In genomic region chr1:177969825-177970371, GRCh38 we compare ENCODE assay signal across 1 cellular context.
TF ChIP-seq lines count a peak whose summit lies in the region.

TSS of gene SEC16B (minus strand) at chr1:177970058. CDS start at chr1:177967981, 2,077 bp downstream.

TF ChIP-seq in HepG2, 621 proteins besides CTCF, POLR2A, EP300 and RAD21 (continued from another document and continues in another):
- peak; percentile 63; the same call in 1 of the 2 replicates for TF ChIP-seq ZNF430 (CRISPR knock-in tag; IDR thresholded peaks at IDR 0.05)
- TF ChIP-seq PAX8 (CRISPR knock-in tag; IDR thresholded peaks at IDR 0.05; ENCODE audit: borderline replicate concordance), result no peak
- TF ChIP-seq ZNF564 (CRISPR knock-in tag; IDR thresholded peaks at IDR 0.05), result 0 out of 2 replicates have a peak, but pooled peaks have one; percentile 69
- TF ChIP-seq ZBTB26 (CRISPR knock-in tag; IDR thresholded peaks at IDR 0.05; ENCODE audit: borderline replicate concordance), result no peak
- 0 out of 2 replicates have a peak, but pooled peaks have one; percentile 50 for TF ChIP-seq KAT7 (CRISPR knock-in tag; IDR thresholded peaks at IDR 0.05; ENCODE audit: borderline replicate concordance)
- TF ChIP-seq PATZ1 (CRISPR knock-in tag; IDR thresholded peaks at IDR 0.05), result peak; percentile 35; the same call in 1 of the 2 replicates
- no peak for TF ChIP-seq ZC3H13 (CRISPR knock-in tag; IDR thresholded peaks at IDR 0.05)
- TF ChIP-seq, protein P1, sequence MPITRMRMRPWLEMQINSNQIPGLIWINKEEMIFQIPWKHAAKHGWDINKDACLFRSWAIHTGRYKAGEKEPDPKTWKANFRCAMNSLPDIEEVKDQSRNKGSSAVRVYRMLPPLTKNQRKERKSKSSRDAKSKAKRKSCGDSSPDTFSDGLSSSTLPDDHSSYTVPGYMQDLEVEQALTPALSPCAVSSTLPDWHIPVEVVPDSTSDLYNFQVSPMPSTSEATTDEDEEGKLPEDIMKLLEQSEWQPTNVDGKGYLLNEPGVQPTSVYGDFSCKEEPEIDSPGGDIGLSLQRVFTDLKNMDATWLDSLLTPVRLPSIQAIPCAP (CRISPR knock-in tag; IDR thresholded peaks at IDR 0.05; ENCODE audit: low read depth), result no peak
- TF ChIP-seq SOX6 (IDR thresholded peaks at IDR 0.05), result no peak
- TF ChIP-seq SOX6 (CRISPR knock-in tag; IDR thresholded peaks at IDR 0.05), result peak; percentile 56
- peak; percentile 54; the same call in 1 of the 2 replicates for TF ChIP-seq ELF3 (CRISPR knock-in tag; IDR thresholded peaks at IDR 0.05)
- peak; percentile 81 for TF ChIP-seq SALL1 (CRISPR knock-in tag; IDR thresholded peaks at IDR 0.05)
- TF ChIP-seq MEIS2 (CRISPR knock-in tag; IDR thresholded peaks at IDR 0.05), result peak; percentile 40; the same call in 1 of the 2 replicates
- peak; percentile 58 for TF ChIP-seq MAFF (IDR thresholded peaks at IDR 0.05; ENCODE audit: low read depth, low read length)
- TF ChIP-seq, protein P2, sequence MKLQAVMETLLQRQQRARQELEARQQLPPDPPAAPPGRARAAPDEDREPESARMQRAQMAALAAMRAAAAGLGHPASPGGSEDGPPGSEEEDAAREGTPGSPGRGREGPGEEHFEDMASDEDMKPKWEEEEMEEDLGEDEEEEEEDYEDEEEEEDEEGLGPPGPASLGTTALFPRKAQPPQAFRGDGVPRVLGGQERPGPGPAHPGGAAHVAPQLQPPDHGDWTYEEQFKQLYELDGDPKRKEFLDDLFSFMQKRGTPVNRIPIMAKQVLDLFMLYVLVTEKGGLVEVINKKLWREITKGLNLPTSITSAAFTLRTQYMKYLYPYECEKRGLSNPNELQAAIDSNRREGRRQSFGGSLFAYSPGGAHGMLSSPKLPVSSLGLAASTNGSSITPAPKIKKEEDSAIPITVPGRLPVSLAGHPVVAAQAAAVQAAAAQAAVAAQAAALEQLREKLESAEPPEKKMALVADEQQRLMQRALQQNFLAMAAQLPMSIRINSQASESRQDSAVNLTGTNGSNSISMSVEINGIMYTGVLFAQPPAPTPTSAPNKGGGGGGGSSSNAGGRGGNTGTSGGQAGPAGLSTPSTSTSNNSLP (IDR thresholded peaks at IDR 0.05; ENCODE audit: low read depth, low read length), result 0 out of 2 replicates have a peak, but pooled peaks have one; percentile 10
- peak in 1 of 2 experiments; percentile 51; a peak in 2 of 4 replicates for TF ChIP-seq MAFK (conservative IDR thresholded peaks at IDR 0.05 in 1 of 2, IDR thresholded peaks at IDR 0.05 in 1 of 2; ENCODE audit: low read length in 2 of 2)
- TF ChIP-seq ZNF556 (CRISPR knock-in tag; IDR thresholded peaks at IDR 0.05; ENCODE audit: borderline replicate concordance), result 0 out of 2 replicates have a peak, but pooled peaks have one; percentile 28
- peak; percentile 86 for TF ChIP-seq ELF4 (CRISPR knock-in tag; IDR thresholded peaks at IDR 0.05; ENCODE audit: borderline replicate concordance)
- TF ChIP-seq PHF21A (CRISPR knock-in tag; IDR thresholded peaks at IDR 0.05), result peak; percentile 61; the same call in 1 of the 2 replicates
- no peak for TF ChIP-seq MIER3 (CRISPR knock-in tag; IDR thresholded peaks at IDR 0.05; ENCODE audit: borderline replicate concordance)
- TF ChIP-seq NCOR1 (IDR thresholded peaks at IDR 0.05; ENCODE audit: borderline replicate concordance, low read length), result peak; percentile 64
- no peak for TF ChIP-seq AGO1 (IDR thresholded peaks at IDR 0.05; ENCODE audit: low read depth, low read length, poor library complexity, severe bottlenecking)
- TF ChIP-seq ELF1 (CRISPR knock-in tag; IDR thresholded peaks at IDR 0.05), result peak; percentile 82
- 0 out of 2 replicates have a peak, but pooled peaks have one; percentile 32 for TF ChIP-seq GLI4 (CRISPR knock-in tag; IDR thresholded peaks at IDR 0.05; ENCODE audit: borderline replicate concordance)
- 0 out of 4 replicates have a peak, but pooled peaks of 1 of the 2 experiments have one; percentile 18 for TF ChIP-seq KLF16 (CRISPR knock-in tag; IDR thresholded peaks at IDR 0.05)
- peak; percentile 29; the same call in 1 of the 2 replicates for TF ChIP-seq MED1 (CRISPR knock-in tag; IDR thresholded peaks at IDR 0.05)
- TF ChIP-seq ARID4A (CRISPR knock-in tag; IDR thresholded peaks at IDR 0.05; ENCODE audit: borderline replicate concordance), result peak; percentile 64; the same call in 1 of the 2 replicates
- TF ChIP-seq MXI1 (IDR thresholded peaks at IDR 0.05; ENCODE audit: borderline replicate concordance, low read depth, low read length), result peak; percentile 48; the same call in 1 of the 3 replicates
- TF ChIP-seq, protein P3, sequence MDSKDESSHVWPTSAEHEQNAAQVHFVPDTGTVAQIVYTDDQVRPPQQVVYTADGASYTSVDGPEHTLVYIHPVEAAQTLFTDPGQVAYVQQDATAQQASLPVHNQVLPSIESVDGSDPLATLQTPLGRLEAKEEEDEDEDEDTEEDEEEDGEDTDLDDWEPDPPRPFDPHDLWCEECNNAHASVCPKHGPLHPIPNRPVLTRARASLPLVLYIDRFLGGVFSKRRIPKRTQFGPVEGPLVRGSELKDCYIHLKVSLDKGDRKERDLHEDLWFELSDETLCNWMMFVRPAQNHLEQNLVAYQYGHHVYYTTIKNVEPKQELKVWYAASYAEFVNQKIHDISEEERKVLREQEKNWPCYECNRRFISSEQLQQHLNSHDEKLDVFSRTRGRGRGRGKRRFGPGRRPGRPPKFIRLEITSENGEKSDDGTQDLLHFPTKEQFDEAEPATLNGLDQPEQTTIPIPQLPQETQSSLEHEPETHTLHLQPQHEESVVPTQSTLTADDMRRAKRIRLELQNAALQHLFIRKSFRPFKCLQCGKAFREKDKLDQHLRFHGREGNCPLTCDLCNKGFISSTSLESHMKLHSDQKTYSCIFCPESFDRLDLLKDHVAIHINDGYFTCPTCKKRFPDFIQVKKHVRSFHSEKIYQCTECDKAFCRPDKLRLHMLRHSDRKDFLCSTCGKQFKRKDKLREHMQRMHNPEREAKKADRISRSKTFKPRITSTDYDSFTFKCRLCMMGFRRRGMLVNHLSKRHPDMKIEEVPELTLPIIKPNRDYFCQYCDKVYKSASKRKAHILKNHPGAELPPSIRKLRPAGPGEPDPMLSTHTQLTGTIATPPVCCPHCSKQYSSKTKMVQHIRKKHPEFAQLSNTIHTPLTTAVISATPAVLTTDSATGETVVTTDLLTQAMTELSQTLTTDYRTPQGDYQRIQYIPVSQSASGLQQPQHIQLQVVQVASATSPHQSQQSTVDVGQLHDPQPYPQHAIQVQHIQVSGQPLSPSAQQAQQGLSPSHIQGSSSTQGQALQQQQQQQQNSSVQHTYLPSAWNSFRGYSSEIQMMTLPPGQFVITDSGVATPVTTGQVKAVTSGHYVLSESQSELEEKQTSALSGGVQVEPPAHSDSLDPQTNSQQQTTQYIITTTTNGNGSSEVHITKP (CRISPR knock-in tag; IDR thresholded peaks at IDR 0.05; ENCODE audit: low read depth), result peak; percentile 41; the same call in 1 of the 2 replicates
- TF ChIP-seq GATAD1 (CRISPR knock-in tag; IDR thresholded peaks at IDR 0.05), result no peak
- TF ChIP-seq EHMT2 (IDR thresholded peaks at IDR 0.05; ENCODE audit: borderline replicate concordance, low read depth, low read length), result no peak
- no peak for TF ChIP-seq RAD51 (IDR thresholded peaks at IDR 0.05; ENCODE audit: borderline replicate concordance)
- no peak for TF ChIP-seq ZNF333 (CRISPR knock-in tag; IDR thresholded peaks at IDR 0.05; ENCODE audit: borderline replicate concordance)
- TF ChIP-seq, protein P4, sequence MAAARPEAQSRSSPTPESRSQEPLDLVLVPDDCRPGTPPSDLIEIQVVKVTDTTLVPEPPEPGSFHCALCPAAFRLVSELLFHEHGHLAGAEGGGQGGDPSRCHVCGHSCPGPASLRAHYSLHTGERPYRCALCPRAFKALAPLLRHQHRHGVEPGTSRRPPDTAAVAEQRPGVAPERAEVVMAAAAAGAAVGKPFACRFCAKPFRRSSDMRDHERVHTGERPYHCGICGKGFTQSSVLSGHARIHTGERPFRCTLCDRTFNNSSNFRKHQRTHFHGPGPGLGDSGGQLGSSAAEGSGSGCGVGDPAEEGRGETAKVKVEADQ (CRISPR knock-in tag; IDR thresholded peaks at IDR 0.05; ENCODE audit: borderline replicate concordance), result 0 out of 2 replicates have a peak, but pooled peaks have one; percentile 48
- TF ChIP-seq TFAP4 (IDR thresholded peaks at IDR 0.05; ENCODE audit: borderline replicate concordance, low read depth), result no peak
- TF ChIP-seq SOX5 (CRISPR knock-in tag; IDR thresholded peaks at IDR 0.05; ENCODE audit: borderline replicate concordance), result peak; percentile 6; the same call in 1 of the 2 replicates
- 0 out of 2 replicates have a peak, but pooled peaks have one; percentile 30 for TF ChIP-seq ZSCAN31 (CRISPR knock-in tag; IDR thresholded peaks at IDR 0.05; ENCODE audit: low read depth)
- TF ChIP-seq HNF4A (CRISPR knock-in tag; IDR thresholded peaks at IDR 0.05), result peak; percentile 92
- TF ChIP-seq ZNF138 (CRISPR knock-in tag; IDR thresholded peaks at IDR 0.05; ENCODE audit: low read depth), result no peak
- 0 out of 2 replicates have a peak, but pooled peaks have one; percentile 8 for TF ChIP-seq ZNF678 (CRISPR knock-in tag; IDR thresholded peaks at IDR 0.05)
- no peak for TF ChIP-seq ZNF337 (CRISPR knock-in tag; IDR thresholded peaks at IDR 0.05; ENCODE audit: borderline replicate concordance, low read depth)
- no peak for TF ChIP-seq NFIB (CRISPR knock-in tag; IDR thresholded peaks at IDR 0.05; ENCODE audit: borderline replicate concordance)
- TF ChIP-seq PHF8 (CRISPR knock-in tag; IDR thresholded peaks at IDR 0.05), result peak; percentile 57
- no peak; the same call in 1 of the 2 replicates for TF ChIP-seq REPIN1 (CRISPR knock-in tag; IDR thresholded peaks at IDR 0.05; ENCODE audit: borderline replicate concordance, low read depth)
- no peak for TF ChIP-seq ZBTB7A (CRISPR knock-in tag; IDR thresholded peaks at IDR 0.05)
